ENCODE assay signal across 1 cellular context in the genomic region with DNA sequence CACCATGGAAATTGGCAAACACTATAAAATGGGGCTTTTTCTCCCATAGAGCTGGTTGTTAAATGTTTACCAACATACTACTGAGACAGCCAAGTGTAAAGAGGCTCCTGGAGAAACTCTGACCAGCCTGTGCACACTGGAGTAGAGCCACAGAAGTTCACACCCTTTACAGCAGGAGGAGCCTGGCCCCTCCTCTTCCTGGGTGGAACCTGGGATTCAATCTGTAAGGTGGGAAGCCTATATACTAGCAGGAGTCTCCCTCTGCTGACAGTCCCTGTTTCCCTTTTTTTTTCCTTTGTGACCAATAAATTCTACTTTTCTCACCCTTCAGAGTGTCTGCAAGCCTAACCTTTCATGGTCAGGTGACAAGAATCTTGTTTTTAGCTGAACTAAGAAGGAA.
TF ChIP-seq lines count a peak whose summit lies in the region.

No MANE protein-coding gene starts in this region.

TF ChIP-seq in GM12878, 131 proteins besides CTCF, POLR2A, EP300 and RAD21 (continued from another document):
- TF ChIP-seq, protein P1, sequence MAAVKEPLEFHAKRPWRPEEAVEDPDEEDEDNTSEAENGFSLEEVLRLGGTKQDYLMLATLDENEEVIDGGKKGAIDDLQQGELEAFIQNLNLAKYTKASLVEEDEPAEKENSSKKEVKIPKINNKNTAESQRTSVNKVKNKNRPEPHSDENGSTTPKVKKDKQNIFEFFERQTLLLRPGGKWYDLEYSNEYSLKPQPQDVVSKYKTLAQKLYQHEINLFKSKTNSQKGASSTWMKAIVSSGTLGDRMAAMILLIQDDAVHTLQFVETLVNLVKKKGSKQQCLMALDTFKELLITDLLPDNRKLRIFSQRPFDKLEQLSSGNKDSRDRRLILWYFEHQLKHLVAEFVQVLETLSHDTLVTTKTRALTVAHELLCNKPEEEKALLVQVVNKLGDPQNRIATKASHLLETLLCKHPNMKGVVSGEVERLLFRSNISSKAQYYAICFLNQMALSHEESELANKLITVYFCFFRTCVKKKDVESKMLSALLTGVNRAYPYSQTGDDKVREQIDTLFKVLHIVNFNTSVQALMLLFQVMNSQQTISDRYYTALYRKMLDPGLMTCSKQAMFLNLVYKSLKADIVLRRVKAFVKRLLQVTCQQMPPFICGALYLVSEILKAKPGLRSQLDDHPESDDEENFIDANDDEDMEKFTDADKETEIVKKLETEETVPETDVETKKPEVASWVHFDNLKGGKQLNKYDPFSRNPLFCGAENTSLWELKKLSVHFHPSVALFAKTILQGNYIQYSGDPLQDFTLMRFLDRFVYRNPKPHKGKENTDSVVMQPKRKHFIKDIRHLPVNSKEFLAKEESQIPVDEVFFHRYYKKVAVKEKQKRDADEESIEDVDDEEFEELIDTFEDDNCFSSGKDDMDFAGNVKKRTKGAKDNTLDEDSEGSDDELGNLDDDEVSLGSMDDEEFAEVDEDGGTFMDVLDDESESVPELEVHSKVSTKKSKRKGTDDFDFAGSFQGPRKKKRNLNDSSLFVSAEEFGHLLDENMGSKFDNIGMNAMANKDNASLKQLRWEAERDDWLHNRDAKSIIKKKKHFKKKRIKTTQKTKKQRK (IDR thresholded peaks at IDR 0.05; ENCODE audit: low read depth, low read length), result no peak
- TF ChIP-seq POLR2AphosphoS5 (IDR thresholded peaks at IDR 0.05; ENCODE audit: low read length) (no peak), MTA2 (IDR thresholded peaks at IDR 0.05; ENCODE audit: low read depth) (no peak)
- TF ChIP-seq, protein P2, sequence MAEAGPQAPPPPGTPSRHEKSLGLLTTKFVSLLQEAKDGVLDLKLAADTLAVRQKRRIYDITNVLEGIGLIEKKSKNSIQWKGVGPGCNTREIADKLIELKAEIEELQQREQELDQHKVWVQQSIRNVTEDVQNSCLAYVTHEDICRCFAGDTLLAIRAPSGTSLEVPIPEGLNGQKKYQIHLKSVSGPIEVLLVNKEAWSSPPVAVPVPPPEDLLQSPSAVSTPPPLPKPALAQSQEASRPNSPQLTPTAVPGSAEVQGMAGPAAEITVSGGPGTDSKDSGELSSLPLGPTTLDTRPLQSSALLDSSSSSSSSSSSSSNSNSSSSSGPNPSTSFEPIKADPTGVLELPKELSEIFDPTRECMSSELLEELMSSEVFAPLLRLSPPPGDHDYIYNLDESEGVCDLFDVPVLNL (IDR thresholded peaks at IDR 0.05; ENCODE audit: low read depth, low read length), result no peak
- TF ChIP-seq, protein P3, sequence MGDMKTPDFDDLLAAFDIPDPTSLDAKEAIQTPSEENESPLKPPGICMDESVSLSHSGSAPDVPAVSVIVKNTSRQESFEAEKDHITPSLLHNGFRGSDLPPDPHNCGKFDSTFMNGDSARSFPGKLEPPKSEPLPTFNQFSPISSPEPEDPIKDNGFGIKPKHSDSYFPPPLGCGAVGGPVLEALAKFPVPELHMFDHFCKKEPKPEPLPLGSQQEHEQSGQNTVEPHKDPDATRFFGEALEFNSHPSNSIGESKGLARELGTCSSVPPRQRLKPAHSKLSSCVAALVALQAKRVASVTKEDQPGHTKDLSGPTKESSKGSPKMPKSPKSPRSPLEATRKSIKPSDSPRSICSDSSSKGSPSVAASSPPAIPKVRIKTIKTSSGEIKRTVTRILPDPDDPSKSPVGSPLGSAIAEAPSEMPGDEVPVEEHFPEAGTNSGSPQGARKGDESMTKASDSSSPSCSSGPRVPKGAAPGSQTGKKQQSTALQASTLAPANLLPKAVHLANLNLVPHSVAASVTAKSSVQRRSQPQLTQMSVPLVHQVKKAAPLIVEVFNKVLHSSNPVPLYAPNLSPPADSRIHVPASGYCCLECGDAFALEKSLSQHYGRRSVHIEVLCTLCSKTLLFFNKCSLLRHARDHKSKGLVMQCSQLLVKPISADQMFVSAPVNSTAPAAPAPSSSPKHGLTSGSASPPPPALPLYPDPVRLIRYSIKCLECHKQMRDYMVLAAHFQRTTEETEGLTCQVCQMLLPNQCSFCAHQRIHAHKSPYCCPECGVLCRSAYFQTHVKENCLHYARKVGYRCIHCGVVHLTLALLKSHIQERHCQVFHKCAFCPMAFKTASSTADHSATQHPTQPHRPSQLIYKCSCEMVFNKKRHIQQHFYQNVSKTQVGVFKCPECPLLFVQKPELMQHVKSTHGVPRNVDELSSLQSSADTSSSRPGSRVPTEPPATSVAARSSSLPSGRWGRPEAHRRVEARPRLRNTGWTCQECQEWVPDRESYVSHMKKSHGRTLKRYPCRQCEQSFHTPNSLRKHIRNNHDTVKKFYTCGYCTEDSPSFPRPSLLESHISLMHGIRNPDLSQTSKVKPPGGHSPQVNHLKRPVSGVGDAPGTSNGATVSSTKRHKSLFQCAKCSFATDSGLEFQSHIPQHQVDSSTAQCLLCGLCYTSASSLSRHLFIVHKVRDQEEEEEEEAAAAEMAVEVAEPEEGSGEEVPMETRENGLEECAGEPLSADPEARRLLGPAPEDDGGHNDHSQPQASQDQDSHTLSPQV (IDR thresholded peaks at IDR 0.05), result no peak
